ENCODE assay signal across 1 cellular context in the genomic region with DNA sequence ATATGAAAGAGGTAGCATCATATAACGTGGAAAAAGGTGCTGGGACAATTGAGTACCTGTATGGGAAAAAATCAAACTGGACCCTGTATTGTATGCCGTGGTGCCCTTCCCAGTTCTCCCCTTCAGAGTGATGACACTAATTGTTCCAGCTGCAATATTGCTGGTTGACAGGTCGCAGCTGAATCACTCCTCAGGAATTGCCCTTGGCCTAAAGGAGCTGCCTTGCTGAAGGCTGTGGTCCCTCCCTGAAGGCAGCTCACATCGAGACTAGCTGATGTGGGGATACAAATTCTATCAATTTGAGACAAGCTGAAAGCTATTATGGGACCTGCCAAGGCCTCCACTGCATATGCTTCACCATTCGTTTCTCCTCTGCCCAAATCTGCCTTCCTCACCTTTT.
TF ChIP-seq lines count a peak whose summit lies in the region.

No MANE protein-coding gene starts in this region.

TF ChIP-seq in HCT116, 20 proteins besides CTCF, POLR2A, EP300 and RAD21:
- TF ChIP-seq EZH2phosphoT487 (IDR thresholded peaks at IDR 0.05; ENCODE audit: borderline replicate concordance) (no peak), POLR2AphosphoS5 (IDR thresholded peaks at IDR 0.05; ENCODE audit: low read depth, low read length) (no peak), CEBPB (IDR thresholded peaks at IDR 0.05; ENCODE audit: low read depth) (peak; percentile 50), SRF (IDR thresholded peaks at IDR 0.05; ENCODE audit: low read depth) (no peak), CBX3 (IDR thresholded peaks at IDR 0.05; ENCODE audit: low read depth) (no peak), TCF7L2 (IDR thresholded peaks at IDR 0.05; ENCODE audit: borderline replicate concordance, extremely low read depth, insufficient read depth, insufficient read length) (no peak), ZNF274 (IDR thresholded peaks at IDR 0.05; ENCODE audit: low read depth, low read length) (no peak), JUND (IDR thresholded peaks at IDR 0.05) (peak; percentile 35; the same call in 1 of the 2 replicates), ELF1 (IDR thresholded peaks at IDR 0.05; ENCODE audit: borderline replicate concordance, low read depth) (no peak), EGR1 (IDR thresholded peaks at IDR 0.05; ENCODE audit: low read depth) (no peak), ZFX (IDR thresholded peaks at IDR 0.05) (no peak), EZH2 (IDR thresholded peaks at IDR 0.05) (no peak), YY1 (IDR thresholded peaks at IDR 0.05; ENCODE audit: extremely low read depth, insufficient replicate concordance, low read depth, low read length) (no peak), FOSL1 (IDR thresholded peaks at IDR 0.05; ENCODE audit: low read depth) (peak; percentile 46), SP1 (IDR thresholded peaks at IDR 0.05; ENCODE audit: low read depth) (no peak), SIN3A (IDR thresholded peaks at IDR 0.05; ENCODE audit: low read depth) (no peak)
- TF ChIP-seq, protein P1, sequence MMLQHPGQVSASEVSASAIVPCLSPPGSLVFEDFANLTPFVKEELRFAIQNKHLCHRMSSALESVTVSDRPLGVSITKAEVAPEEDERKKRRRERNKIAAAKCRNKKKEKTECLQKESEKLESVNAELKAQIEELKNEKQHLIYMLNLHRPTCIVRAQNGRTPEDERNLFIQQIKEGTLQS (IDR thresholded peaks at IDR 0.05), result peak; percentile 37; the same call in 1 of the 2 replicates
- TF ChIP-seq, protein P2, sequence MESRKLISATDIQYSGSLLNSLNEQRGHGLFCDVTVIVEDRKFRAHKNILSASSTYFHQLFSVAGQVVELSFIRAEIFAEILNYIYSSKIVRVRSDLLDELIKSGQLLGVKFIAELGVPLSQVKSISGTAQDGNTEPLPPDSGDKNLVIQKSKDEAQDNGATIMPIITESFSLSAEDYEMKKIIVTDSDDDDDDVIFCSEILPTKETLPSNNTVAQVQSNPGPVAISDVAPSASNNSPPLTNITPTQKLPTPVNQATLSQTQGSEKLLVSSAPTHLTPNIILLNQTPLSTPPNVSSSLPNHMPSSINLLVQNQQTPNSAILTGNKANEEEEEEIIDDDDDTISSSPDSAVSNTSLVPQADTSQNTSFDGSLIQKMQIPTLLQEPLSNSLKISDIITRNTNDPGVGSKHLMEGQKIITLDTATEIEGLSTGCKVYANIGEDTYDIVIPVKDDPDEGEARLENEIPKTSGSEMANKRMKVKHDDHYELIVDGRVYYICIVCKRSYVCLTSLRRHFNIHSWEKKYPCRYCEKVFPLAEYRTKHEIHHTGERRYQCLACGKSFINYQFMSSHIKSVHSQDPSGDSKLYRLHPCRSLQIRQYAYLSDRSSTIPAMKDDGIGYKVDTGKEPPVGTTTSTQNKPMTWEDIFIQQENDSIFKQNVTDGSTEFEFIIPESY (IDR thresholded peaks at IDR 0.05; ENCODE audit: extremely low read depth, insufficient replicate concordance, low read length), result no peak
- TF ChIP-seq, protein P3, sequence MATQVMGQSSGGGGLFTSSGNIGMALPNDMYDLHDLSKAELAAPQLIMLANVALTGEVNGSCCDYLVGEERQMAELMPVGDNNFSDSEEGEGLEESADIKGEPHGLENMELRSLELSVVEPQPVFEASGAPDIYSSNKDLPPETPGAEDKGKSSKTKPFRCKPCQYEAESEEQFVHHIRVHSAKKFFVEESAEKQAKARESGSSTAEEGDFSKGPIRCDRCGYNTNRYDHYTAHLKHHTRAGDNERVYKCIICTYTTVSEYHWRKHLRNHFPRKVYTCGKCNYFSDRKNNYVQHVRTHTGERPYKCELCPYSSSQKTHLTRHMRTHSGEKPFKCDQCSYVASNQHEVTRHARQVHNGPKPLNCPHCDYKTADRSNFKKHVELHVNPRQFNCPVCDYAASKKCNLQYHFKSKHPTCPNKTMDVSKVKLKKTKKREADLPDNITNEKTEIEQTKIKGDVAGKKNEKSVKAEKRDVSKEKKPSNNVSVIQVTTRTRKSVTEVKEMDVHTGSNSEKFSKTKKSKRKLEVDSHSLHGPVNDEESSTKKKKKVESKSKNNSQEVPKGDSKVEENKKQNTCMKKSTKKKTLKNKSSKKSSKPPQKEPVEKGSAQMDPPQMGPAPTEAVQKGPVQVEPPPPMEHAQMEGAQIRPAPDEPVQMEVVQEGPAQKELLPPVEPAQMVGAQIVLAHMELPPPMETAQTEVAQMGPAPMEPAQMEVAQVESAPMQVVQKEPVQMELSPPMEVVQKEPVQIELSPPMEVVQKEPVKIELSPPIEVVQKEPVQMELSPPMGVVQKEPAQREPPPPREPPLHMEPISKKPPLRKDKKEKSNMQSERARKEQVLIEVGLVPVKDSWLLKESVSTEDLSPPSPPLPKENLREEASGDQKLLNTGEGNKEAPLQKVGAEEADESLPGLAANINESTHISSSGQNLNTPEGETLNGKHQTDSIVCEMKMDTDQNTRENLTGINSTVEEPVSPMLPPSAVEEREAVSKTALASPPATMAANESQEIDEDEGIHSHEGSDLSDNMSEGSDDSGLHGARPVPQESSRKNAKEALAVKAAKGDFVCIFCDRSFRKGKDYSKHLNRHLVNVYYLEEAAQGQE (IDR thresholded peaks at IDR 0.05; ENCODE audit: low read depth), result no peak
- TF ChIP-seq, protein P4, sequence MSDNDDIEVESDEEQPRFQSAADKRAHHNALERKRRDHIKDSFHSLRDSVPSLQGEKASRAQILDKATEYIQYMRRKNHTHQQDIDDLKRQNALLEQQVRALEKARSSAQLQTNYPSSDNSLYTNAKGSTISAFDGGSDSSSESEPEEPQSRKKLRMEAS (IDR thresholded peaks at IDR 0.05), result no peak
